5 cellular contexts compared by ENCODE assay signal in the genomic region with DNA sequence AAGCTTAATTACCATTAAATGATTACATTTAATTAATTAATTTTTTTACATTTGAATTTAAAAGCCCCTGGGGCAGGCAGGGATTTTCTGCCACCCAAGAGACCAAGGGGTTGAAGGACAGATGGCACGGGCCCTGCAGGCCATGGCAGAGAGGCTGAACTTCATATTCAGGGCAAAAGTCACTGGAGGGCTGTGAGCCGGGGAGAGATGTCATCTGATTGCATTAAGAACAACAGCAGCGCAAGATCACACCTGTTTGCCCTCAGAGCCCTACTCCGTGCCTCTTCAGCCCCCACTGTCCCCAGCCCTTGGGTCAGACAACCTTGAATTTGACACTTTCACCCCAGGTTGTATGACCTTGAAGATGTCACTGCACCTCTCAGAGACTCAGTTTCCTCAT. TPM values are rescaled to one million over a fixed set of nuclear protein-coding genes. Genes with fewer than 3 reads are reported as not detected.
"Had no signal": no experiment of that assay in that cellular context is flagged by ENCODE, and none has a peak within 500 bp of the region (broad histone marks: within the 10 kb centered on the region; RNA-seq: fewer than 3 reads in every experiment).

No MANE protein-coding gene starts in this region.

RNA-seq across cellular contexts. Expression of gene KCNJ12, which starts 55.7 kb away (rescaled TPM):
- total RNA-seq: activated CD4-positive, alpha-beta T cell treated with anti-CD3 and anti-CD28 coated beads, Interleukin-2, amount 10 ng/mL, durations not matched to agents 24 days and 14 days; activated CD8-positive, alpha-beta memory T cell treated with anti-CD3 and anti-CD28 coated beads for 36 hours; activated CD8-positive, alpha-beta T cell treated with anti-CD3 and anti-CD28 coated beads for 36 hours; SJSA1 had no signal
- polyA plus RNA-seq: IgD-negative memory B cell had no signal
